2 cellular contexts compared by ENCODE assay signal in the genomic region with DNA sequence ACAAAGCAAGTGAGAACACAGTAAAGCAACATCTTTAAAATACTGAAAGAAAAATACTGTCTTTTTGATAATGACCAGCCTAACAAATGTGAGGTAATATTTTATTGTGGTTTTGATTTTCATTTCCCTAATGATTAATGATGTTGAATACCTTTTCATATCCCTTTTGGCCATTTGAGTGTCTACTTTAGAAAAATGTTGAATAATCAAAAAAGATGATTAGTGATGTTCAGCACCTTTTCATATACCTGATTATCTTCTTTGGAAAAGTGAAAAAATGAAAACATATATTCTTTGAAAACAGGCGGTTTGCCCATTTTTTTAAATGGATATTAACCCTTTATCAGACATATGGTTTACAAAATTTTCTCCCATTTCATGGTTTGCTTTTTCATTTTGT.
TF ChIP-seq lines count a peak whose summit lies in the region.

No MANE protein-coding gene starts in this region.

TF ChIP-seq in A549, 52 proteins besides CTCF, POLR2A, EP300 and RAD21 (continued from another document):
- TF ChIP-seq CHD2 (IDR thresholded peaks at IDR 0.05; ENCODE audit: low read length, partially characterized antibody): no peak
- TF ChIP-seq, protein P1, sequence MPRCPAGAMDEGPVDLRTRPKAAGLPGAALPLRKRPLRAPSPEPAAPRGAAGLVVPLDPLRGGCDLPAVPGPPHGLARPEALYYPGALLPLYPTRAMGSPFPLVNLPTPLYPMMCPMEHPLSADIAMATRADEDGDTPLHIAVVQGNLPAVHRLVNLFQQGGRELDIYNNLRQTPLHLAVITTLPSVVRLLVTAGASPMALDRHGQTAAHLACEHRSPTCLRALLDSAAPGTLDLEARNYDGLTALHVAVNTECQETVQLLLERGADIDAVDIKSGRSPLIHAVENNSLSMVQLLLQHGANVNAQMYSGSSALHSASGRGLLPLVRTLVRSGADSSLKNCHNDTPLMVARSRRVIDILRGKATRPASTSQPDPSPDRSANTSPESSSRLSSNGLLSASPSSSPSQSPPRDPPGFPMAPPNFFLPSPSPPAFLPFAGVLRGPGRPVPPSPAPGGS (IDR thresholded peaks at IDR 0.05): no peak

TF ChIP-seq in K562, 482 proteins besides CTCF, POLR2A, EP300 and RAD21 (continued from another document):
- TF ChIP-seq MAFG (tag; conservative IDR thresholded peaks at IDR 0.05): 0 out of 2 replicates have a peak, but pooled peaks have one; percentile 5
- TF ChIP-seq, protein P2, sequence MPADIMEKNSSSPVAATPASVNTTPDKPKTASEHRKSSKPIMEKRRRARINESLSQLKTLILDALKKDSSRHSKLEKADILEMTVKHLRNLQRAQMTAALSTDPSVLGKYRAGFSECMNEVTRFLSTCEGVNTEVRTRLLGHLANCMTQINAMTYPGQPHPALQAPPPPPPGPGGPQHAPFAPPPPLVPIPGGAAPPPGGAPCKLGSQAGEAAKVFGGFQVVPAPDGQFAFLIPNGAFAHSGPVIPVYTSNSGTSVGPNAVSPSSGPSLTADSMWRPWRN (IDR thresholded peaks at IDR 0.05; ENCODE audit: low read depth): no peak
- no peak for TF ChIP-seq CCNT2 (IDR thresholded peaks at IDR 0.05; ENCODE audit: borderline replicate concordance, extremely low read depth, insufficient read length, low read depth, low read length)
- TF ChIP-seq C11orf30 (IDR thresholded peaks at IDR 0.05; ENCODE audit: low read depth): peak; percentile 63
- TF ChIP-seq HSF4 (CRISPR knock-in tag; IDR thresholded peaks at IDR 0.05; ENCODE audit: borderline replicate concordance): no peak
- TF ChIP-seq PHTF2 (CRISPR knock-in tag; IDR thresholded peaks at IDR 0.05): no peak
- TF ChIP-seq, protein P3, sequence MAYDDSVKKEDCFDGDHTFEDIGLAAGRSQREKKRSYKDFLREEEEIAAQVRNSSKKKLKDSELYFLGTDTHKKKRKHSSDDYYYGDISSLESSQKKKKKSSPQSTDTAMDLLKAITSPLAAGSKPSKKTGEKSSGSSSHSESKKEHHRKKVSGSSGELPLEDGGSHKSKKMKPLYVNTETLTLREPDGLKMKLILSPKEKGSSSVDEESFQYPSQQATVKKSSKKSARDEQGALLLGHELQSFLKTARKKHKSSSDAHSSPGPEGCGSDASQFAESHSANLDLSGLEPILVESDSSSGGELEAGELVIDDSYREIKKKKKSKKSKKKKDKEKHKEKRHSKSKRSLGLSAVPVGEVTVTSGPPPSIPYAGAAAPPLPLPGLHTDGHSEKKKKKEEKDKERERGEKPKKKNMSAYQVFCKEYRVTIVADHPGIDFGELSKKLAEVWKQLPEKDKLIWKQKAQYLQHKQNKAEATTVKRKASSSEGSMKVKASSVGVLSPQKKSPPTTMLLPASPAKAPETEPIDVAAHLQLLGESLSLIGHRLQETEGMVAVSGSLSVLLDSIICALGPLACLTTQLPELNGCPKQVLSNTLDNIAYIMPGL (CRISPR knock-in tag; IDR thresholded peaks at IDR 0.05): no peak
- TF ChIP-seq SP1 (CRISPR knock-in tag; IDR thresholded peaks at IDR 0.05): no peak
- TF ChIP-seq ZKSCAN8 (CRISPR knock-in tag; IDR thresholded peaks at IDR 0.05): no peak
- TF ChIP-seq, protein P4, sequence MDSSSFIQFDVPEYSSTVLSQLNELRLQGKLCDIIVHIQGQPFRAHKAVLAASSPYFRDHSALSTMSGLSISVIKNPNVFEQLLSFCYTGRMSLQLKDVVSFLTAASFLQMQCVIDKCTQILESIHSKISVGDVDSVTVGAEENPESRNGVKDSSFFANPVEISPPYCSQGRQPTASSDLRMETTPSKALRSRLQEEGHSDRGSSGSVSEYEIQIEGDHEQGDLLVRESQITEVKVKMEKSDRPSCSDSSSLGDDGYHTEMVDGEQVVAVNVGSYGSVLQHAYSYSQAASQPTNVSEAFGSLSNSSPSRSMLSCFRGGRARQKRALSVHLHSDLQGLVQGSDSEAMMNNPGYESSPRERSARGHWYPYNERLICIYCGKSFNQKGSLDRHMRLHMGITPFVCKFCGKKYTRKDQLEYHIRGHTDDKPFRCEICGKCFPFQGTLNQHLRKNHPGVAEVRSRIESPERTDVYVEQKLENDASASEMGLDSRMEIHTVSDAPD (CRISPR knock-in tag; IDR thresholded peaks at IDR 0.05): no peak
- no peak for TF ChIP-seq WHSC1 (IDR thresholded peaks at IDR 0.05; ENCODE audit: low read length)
- TF ChIP-seq, protein P5, sequence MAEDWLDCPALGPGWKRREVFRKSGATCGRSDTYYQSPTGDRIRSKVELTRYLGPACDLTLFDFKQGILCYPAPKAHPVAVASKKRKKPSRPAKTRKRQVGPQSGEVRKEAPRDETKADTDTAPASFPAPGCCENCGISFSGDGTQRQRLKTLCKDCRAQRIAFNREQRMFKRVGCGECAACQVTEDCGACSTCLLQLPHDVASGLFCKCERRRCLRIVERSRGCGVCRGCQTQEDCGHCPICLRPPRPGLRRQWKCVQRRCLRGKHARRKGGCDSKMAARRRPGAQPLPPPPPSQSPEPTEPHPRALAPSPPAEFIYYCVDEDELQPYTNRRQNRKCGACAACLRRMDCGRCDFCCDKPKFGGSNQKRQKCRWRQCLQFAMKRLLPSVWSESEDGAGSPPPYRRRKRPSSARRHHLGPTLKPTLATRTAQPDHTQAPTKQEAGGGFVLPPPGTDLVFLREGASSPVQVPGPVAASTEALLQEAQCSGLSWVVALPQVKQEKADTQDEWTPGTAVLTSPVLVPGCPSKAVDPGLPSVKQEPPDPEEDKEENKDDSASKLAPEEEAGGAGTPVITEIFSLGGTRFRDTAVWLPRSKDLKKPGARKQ (CRISPR knock-in tag; IDR thresholded peaks at IDR 0.05): no peak
- no peak for TF ChIP-seq NFATC3 (IDR thresholded peaks at IDR 0.05)
